ENCODE assay signal across 19 cellular contexts in the genomic region with DNA sequence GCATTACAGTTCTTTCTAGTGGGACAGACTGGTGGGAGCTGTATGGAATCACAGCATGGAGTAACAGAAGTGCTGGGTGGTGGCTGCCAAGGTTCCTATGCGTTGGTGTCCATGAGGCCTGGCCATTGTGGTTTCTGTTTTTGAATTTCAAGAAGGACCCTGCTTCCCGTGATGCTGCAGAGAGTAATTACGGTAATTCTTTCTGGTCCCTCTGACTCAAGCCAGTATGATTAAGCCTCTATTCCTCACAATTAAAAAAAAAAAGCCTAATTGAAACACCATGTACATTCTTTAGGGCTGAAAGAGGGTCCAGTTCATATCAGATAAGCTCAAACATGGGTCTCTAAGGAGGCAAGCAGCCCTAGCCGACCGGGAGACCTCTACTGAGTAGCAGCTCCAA.
"Had no signal": no experiment of that assay in that cellular context is flagged by ENCODE, and none has a peak within 500 bp of the region (broad histone marks: within the 10 kb centered on the region; RNA-seq: fewer than 3 reads in every experiment).

No MANE protein-coding gene starts in this region.

- H3K27ac Mint-ChIP-seq: naive thymus-derived CD4-positive, alpha-beta T cell; nephron progenitor cell had no signal

- ATAC-seq: gastrocnemius medialis; heart right ventricle; left lobe of liver; naive thymus-derived CD4-positive, alpha-beta T cell had no signal

- H3K36me3 ChIP-seq: esophagus squamous epithelium, gastrocnemius medialis, heart right ventricle, neutrophil, ovary, right atrium auricular region, stomach, thoracic aorta, transverse colon had no signal

- H3K4me1 ChIP-seq: esophagus squamous epithelium, gastrocnemius medialis, right atrium auricular region, stomach, transverse colon had no signal

- H3K9me3 Mint-ChIP-seq: nephron progenitor cell had no signal

- H3K27me3 ChIP-seq: gastrocnemius medialis, heart right ventricle, neutrophil, ovary, right atrium auricular region, stomach, transverse colon had no signal

- DNase-seq: esophagus squamous epithelium; gastrocnemius medialis; heart right ventricle; hypothalamus; kidney glomerular epithelial cell; mammary epithelial cell; naive thymus-derived CD4-positive, alpha-beta T cell; nephron progenitor cell; ovary; small intestine; stimulated activated CD4-positive, alpha-beta T cell treated with anti-CD3 and anti-CD28 coated beads, Interleukin-12 subunit alpha, Interleukin-12 subunit beta, amount 100 ng/mL, for 4 hours; stimulated activated naive CD4-positive, alpha-beta T cell; stomach; substantia nigra; transverse colon had no signal

- H3K4me3 ChIP-seq: esophagus squamous epithelium, gastrocnemius medialis, heart right ventricle, ovary, right atrium auricular region, stomach, thoracic aorta, transverse colon had no signal

- H3K4me3 Mint-ChIP-seq: naive thymus-derived CD4-positive, alpha-beta T cell; nephron progenitor cell had no signal

- H3K27ac ChIP-seq: esophagus squamous epithelium, gastrocnemius medialis, heart right ventricle, neutrophil, ovary, right atrium auricular region, stomach, thoracic aorta, transverse colon had no signal

- H3K9me3 ChIP-seq: esophagus squamous epithelium, gastrocnemius medialis, heart right ventricle, neutrophil, ovary, right atrium auricular region, stomach, thoracic aorta, transverse colon had no signal
